ENCODE assay signal across 14 cellular contexts in genomic region chr1:180928272-180929230, GRCh38. TPM values are rescaled to one million over a fixed set of nuclear protein-coding genes. Genes with fewer than 3 reads are reported as not detected.
A peak's percentile ranks its signal among the peaks of the same experiment; 100 is the strongest.
DNase-seq lines count a peak whose midpoint lies in the region; ATAC-seq lines count a peak whose summit lies in the region.
"Had no signal": no experiment of that assay in that cellular context is flagged by ENCODE, and none has a peak within 500 bp of the region (broad histone marks: within the 10 kb centered on the region; RNA-seq: fewer than 3 reads in every experiment).

No MANE protein-coding gene starts in this region.

- H3K27ac Mint-ChIP-seq in stimulated activated memory B cell treated with anti-CD40 and anti-IgM and Interleukin-4, amounts not matched to agents 10 μg/mL and 1 μg/mL and 100 μg/mL, for 72 hours: no peak overlapping the region
- H3K27ac Mint-ChIP-seq: activated naive CD8-positive, alpha-beta T cell had no signal

- peak overlapping the region; percentile 59 for H2BK12ac ChIP-seq in neuronal stem cell (ENCODE audit: low read length)

- no peaks in the 10 kb centered on the region for H3K79me1 ChIP-seq in neuronal stem cell (ENCODE audit: low read depth, low read length)

- H2AFZ ChIP-seq in neuronal stem cell (ENCODE audit: low read length): no peak overlapping the region
- H2AFZ ChIP-seq: PC-9 had no signal

- no peak for ATAC-seq in stimulated activated memory B cell treated with anti-CD40 and anti-IgM and Interleukin-4, amounts not matched to agents 10 μg/mL and 1 μg/mL and 100 μg/mL, for 72 hours
- no peak for ATAC-seq in HG03354 (IDR thresholded peaks at IDR 0.05; ENCODE audit: poor library complexity, severe bottlenecking, unreplicated experiment)
- ATAC-seq in GM19397 (IDR thresholded peaks at IDR 0.05; ENCODE audit: unreplicated experiment): no peak

- H3K9ac ChIP-seq in neuronal stem cell (ENCODE audit: low read depth, low read length, poor library complexity): no peak overlapping the region

- H3K4ac ChIP-seq in neuronal stem cell (ENCODE audit: low read length): no peak overlapping the region

- H3K4me1 Mint-ChIP-seq in stimulated activated memory B cell treated with anti-CD40 and anti-IgM and Interleukin-4, amounts not matched to agents 10 μg/mL and 1 μg/mL and 100 μg/mL, for 72 hours: no peaks in the 10 kb centered on the region
- H3K4me1 Mint-ChIP-seq: CD4-positive, CD25-positive, alpha-beta regulatory T cell had no signal

- peaks cover 45 to 48% of the 10 kb centered on the region in 2 donors for H3K4me1 ChIP-seq in neuronal stem cell (ENCODE audit: control insufficient read depth in 2 of 2, insufficient read depth in 1 of 2, low read depth in 1 of 2, low read length in 2 of 2)

- peaks cover 28% of the 10 kb centered on the region for H3K27me3 Mint-ChIP-seq in stimulated activated memory B cell treated with anti-CD40 and anti-IgM and Interleukin-4, amounts not matched to agents 10 μg/mL and 1 μg/mL and 100 μg/mL, for 72 hours
- H3K27me3 Mint-ChIP-seq: activated naive CD8-positive, alpha-beta T cell had no signal

- DNase-seq in DMS53 treated with DMSO at 0.1 percent for 48 hours (lab: John Stamatoyannopoulos, UW; ENCODE audit: unreplicated experiment) (peak; percentile 35), NCI-H2107 (lab: John Stamatoyannopoulos, UW) (peak; percentile 42), cerebellum (ENCODE audit: low spot score) (peak; percentile 58), neuronal stem cell (ENCODE audit: low spot score) (no peak)
- no peak for DNase-seq in activated naive CD4-positive, alpha-beta T cell treated with anti-CD3 and anti-CD28 coated beads, Interleukin-2, amount 50 U/mL, for 16 hours
- DNase-seq: CD4-positive, CD25-positive, alpha-beta regulatory T cell; effector CD4-positive, alpha-beta T cell; Kasumi-1; PC-9; T1000 had no signal

- H3K27ac ChIP-seq in neuronal stem cell (replicated peaks; ENCODE audit: low read length): no peak overlapping the region
- H3K27ac ChIP-seq: PC-9 had no signal

- H2BK120ac ChIP-seq in neuronal stem cell (ENCODE audit: low read depth, low read length): no peak overlapping the region

- no peak overlapping the region for H3K23ac ChIP-seq in neuronal stem cell (ENCODE audit: low read depth, low read length, poor library complexity)

- H3K14ac ChIP-seq in neuronal stem cell (ENCODE audit: low read length): peak overlapping the region; percentile 85

- H3K4me3 ChIP-seq in neuronal stem cell (ENCODE audit: low read length in 2 of 2): no peak overlapping the region
- H3K4me3 ChIP-seq: PC-9 had no signal

- no peaks in the 10 kb centered on the region for H3K9me3 Mint-ChIP-seq in stimulated activated memory B cell treated with anti-CD40 and anti-IgM and Interleukin-4, amounts not matched to agents 10 μg/mL and 1 μg/mL and 100 μg/mL, for 72 hours
- H3K9me3 Mint-ChIP-seq: CD4-positive, CD25-positive, alpha-beta regulatory T cell had no signal

- no peak overlapping the region for H4K91ac ChIP-seq in neuronal stem cell (ENCODE audit: low read depth, low read length, poor library complexity)

- H3K9me3 ChIP-seq in neuronal stem cell (replicated peaks in 1 of 2; ENCODE audit: control insufficient read depth in 2 of 2, insufficient read depth in 1 of 2, low read depth in 1 of 2, low read length in 2 of 2): no peaks in the 10 kb centered on the region

- peak overlapping the region; percentile 11 for H2BK15ac ChIP-seq in neuronal stem cell (ENCODE audit: low read length)

- peaks cover 0 to 4% of the 10 kb centered on the region in 2 donors for H3K36me3 ChIP-seq in neuronal stem cell (replicated peaks in 1 of 2; ENCODE audit: control insufficient read depth in 2 of 2, insufficient read depth in 2 of 2, low read length in 2 of 2)

- no CpG with 5 or more reads among the region's 18 CpGs for WGBS in neuronal stem cell (ENCODE audit: extremely low coverage in 2 of 2, insufficient read length in 2 of 2, insufficient replicate concordance in 1 of 2), 2 donors

- no peaks in the 10 kb centered on the region for H3K36me3 Mint-ChIP-seq in stimulated activated memory B cell treated with anti-CD40 and anti-IgM and Interleukin-4, amounts not matched to agents 10 μg/mL and 1 μg/mL and 100 μg/mL, for 72 hours
- H3K36me3 Mint-ChIP-seq: activated naive CD8-positive, alpha-beta T cell; CD4-positive, CD25-positive, alpha-beta regulatory T cell had no signal

- H3K18ac ChIP-seq in neuronal stem cell (ENCODE audit: low read length): peak overlapping the region; percentile 90

- no peak overlapping the region for H3K4me3 Mint-ChIP-seq in stimulated activated memory B cell treated with anti-CD40 and anti-IgM and Interleukin-4, amounts not matched to agents 10 μg/mL and 1 μg/mL and 100 μg/mL, for 72 hours
- H3K4me3 Mint-ChIP-seq: activated naive CD8-positive, alpha-beta T cell; CD4-positive, CD25-positive, alpha-beta regulatory T cell had no signal

- no peak overlapping the region for H4K8ac ChIP-seq in neuronal stem cell (ENCODE audit: low read depth, low read length)

- H3K27me3 ChIP-seq in neuronal stem cell (ENCODE audit: control insufficient read depth in 3 of 3, insufficient read depth in 3 of 3, low read depth in 1 of 3, low read length in 3 of 3): no peaks in the 10 kb centered on the region

- no peak overlapping the region for H3K4me2 ChIP-seq in neuronal stem cell (ENCODE audit: insufficient read depth, low read length, poor library complexity, severe bottlenecking)
- H3K4me2 ChIP-seq: PC-9 had no signal

- H2BK5ac ChIP-seq in neuronal stem cell (ENCODE audit: low read length): no peak overlapping the region

- peak overlapping the region; percentile 88 for H2AK5ac ChIP-seq in neuronal stem cell (ENCODE audit: low read depth, low read length)

RNA-seq across cellular contexts. Expression of gene KIAA1614, which starts 15.9 kb away (rescaled TPM):
- 8.2 TPM for total RNA-seq in cerebellum
- polyA plus RNA-seq in neuronal stem cell (2013, experiment 1 of 2): 3.4 TPM
- 3.7 TPM for polyA plus RNA-seq in neuronal stem cell (2013, experiment 2 of 2)

Comparison
In these comparisons a context has a peak if more than half of its experiments do, and no peak if none do; other contexts are left out.
1. DNase-seq: peak in DMS53 treated with DMSO at 0.1 percent for 48 hours (single experiment), NCI-H2107 (single experiment) and cerebellum (single experiment); none in neuronal stem cell (single experiment) and activated naive CD4-positive, alpha-beta T cell treated with anti-CD3 and anti-CD28 coated beads, Interleukin-2, amount 50 U/mL, for 16 hours (single experiment).